19 cellular contexts compared by ENCODE assay signal in genomic region chrX:116289592-116289991, GRCh38.
DNase-seq lines count a peak whose midpoint lies in the region; ATAC-seq, FAIRE-seq and TF ChIP-seq lines count a peak whose summit lies in the region.
"Had no signal": no experiment of that assay in that cellular context is flagged by ENCODE, and none has a peak within 500 bp of the region (broad histone marks: within the 10 kb centered on the region; RNA-seq: fewer than 3 reads in every experiment).

No MANE protein-coding gene starts in this region.

- no peak overlapping the region for H3K4me2 ChIP-seq in astrocyte (ENCODE audit: low read length)

- H3K27me3 Mint-ChIP-seq in astrocyte (ENCODE audit: low read depth, unreplicated experiment) = no peaks in the 10 kb centered on the region
- H3K27me3 Mint-ChIP-seq: CD4-positive, alpha-beta memory T cell had no signal

- no peaks in the 10 kb centered on the region for H3K27me3 ChIP-seq in astrocyte (ENCODE audit: insufficient read depth, low read length)

- no peaks in the 10 kb centered on the region for H3K4me1 ChIP-seq in astrocyte (ENCODE audit: insufficient read depth, low read length)

- no peak overlapping the region for H3K4me3 ChIP-seq in astrocyte (ENCODE audit: insufficient read depth, low read depth, low read length)
- H3K4me3 ChIP-seq: GM12878, GM23248 had no signal

- H3K9me3 Mint-ChIP-seq in astrocyte (ENCODE audit: unreplicated experiment) = no peaks in the 10 kb centered on the region

- no peaks in the 10 kb centered on the region for H4K20me1 ChIP-seq in astrocyte (ENCODE audit: insufficient read depth, low read length)

- H3K9ac ChIP-seq in astrocyte (ENCODE audit: low read length) = no peak overlapping the region
- H3K9ac ChIP-seq: GM23248 had no signal

- no peaks in the 10 kb centered on the region for H3K79me2 ChIP-seq in astrocyte (ENCODE audit: insufficient read depth, low read length)

- DNase-seq in NCI-H2029 treated with DMSO at 0.1 percent for 48 hours (lab: John Stamatoyannopoulos, UW) (peak; percentile 5), NCI-H2029 (lab: John Stamatoyannopoulos, UW) (no peak), astrocyte (ENCODE audit: low read depth) (no peak), epithelial cell of prostate (ENCODE audit: low read depth, low spot score) (no peak), NCI-H2081 treated with DMSO at 0.1 percent for 48 hours (lab: John Stamatoyannopoulos, UW) (no peak)
- DNase-seq: C1 segment of cervical spinal cord; Calu3; CD4-positive, alpha-beta memory T cell; COR-L47; DMS79; EL; GDM1; GM23248; H7; HCEC 1CT had no signal

- H3K27ac ChIP-seq in astrocyte (ENCODE audit: low read depth, low read length) = no peak overlapping the region
- H3K27ac ChIP-seq in epithelial cell of prostate = peak overlapping the region; percentile 55
- H3K27ac ChIP-seq: GM23248 had no signal

- ATAC-seq in HG02678 (IDR thresholded peaks at IDR 0.05; ENCODE audit: unreplicated experiment) = no peak
- ATAC-seq: GM12878 had no signal

- H3K4me3 Mint-ChIP-seq in astrocyte (ENCODE audit: unreplicated experiment) = no peak overlapping the region
- H3K4me3 Mint-ChIP-seq: CD4-positive, alpha-beta memory T cell had no signal

- no peaks in the 10 kb centered on the region for H3K9me3 ChIP-seq in astrocyte (ENCODE audit: insufficient read depth, low read depth, low read length)

- no peaks in the 10 kb centered on the region for H3K36me3 ChIP-seq in astrocyte (ENCODE audit: insufficient read depth, low read length)

- no peak overlapping the region for H3K27ac Mint-ChIP-seq in astrocyte (ENCODE audit: unreplicated experiment)
- H3K27ac Mint-ChIP-seq: CD4-positive, alpha-beta memory T cell had no signal

- H3K4me1 Mint-ChIP-seq in astrocyte (ENCODE audit: low read depth, unreplicated experiment) = peaks cover 4% of the 10 kb centered on the region
- H3K4me1 Mint-ChIP-seq: CD4-positive, alpha-beta memory T cell had no signal

- H3K36me3 Mint-ChIP-seq in astrocyte (ENCODE audit: low read depth, unreplicated experiment) = no peaks in the 10 kb centered on the region
- H3K36me3 Mint-ChIP-seq: CD4-positive, alpha-beta memory T cell had no signal

- peak; percentile 41 for FAIRE-seq in astrocyte (lab: Jason Lieb, UNC)
- FAIRE-seq: GM12878, GM19239, H1 had no signal

- no peak overlapping the region for H2AFZ ChIP-seq in astrocyte (ENCODE audit: low read depth, low read length)
- H2AFZ ChIP-seq: GM23248 had no signal

- TF ChIP-seq CTCF in astrocyte (IDR thresholded peaks at IDR 0.05; ENCODE audit: insufficient read depth, low read depth, low read length) = no peak
